In the genomic region with DNA sequence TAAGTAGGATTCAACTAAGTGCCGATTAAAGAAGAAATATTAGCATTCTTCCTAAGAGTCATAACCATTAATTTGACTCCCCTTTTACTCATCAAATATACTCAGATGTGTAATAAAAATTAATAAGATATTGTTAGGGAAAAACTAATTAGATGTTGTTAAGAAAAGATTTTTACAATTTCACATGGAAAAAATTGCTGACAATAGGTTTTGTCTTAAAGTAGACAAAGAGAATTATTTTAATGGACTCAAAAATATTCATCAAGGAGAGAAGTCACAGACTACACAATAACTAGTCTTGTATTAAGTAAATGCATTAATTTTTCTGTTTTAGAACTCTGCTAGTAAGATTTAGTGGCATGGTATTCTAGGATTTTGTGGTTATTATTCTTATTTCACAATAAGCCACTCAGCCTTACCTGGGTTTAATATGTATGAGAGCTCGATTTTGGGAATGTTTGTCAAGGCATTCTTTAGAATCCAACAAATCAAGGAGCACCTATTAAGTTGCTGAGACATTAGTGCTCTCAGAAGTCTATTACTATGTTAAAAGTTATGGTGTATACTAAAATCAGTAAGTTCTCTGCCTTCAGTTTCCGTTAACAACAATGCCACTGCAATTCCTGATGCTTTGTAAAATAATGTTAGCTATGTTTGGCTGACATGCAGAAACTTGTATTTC, we compare ENCODE assay signal across 2 cellular contexts.
A peak's percentile ranks its signal among the peaks of the same experiment; 100 is the strongest.
TF ChIP-seq lines count a peak whose summit lies in the region.

No MANE protein-coding gene starts in this region.

TF ChIP-seq in IMR-90, 13 proteins besides CTCF, POLR2A, EP300 and RAD21:
- TF ChIP-seq CEBPB (IDR thresholded peaks at IDR 0.05; ENCODE audit: low read depth, low read length) (no peak), RFX5 (IDR thresholded peaks at IDR 0.05; ENCODE audit: low read depth, low read length) (no peak), RCOR1 (IDR thresholded peaks at IDR 0.05; ENCODE audit: insufficient replicate concordance, low read length) (no peak), MXI1 (IDR thresholded peaks at IDR 0.05; ENCODE audit: borderline replicate concordance, low read depth, low read length) (no peak), MAFK (IDR thresholded peaks at IDR 0.05; ENCODE audit: low read depth, low read length) (peak; percentile 61)

TF ChIP-seq in H1, 55 proteins besides CTCF, POLR2A, EP300 and RAD21:
- no peak for TF ChIP-seq ASH2L (IDR thresholded peaks at IDR 0.05; ENCODE audit: low read length)
- no peak for TF ChIP-seq SIX5 (IDR thresholded peaks at IDR 0.05; ENCODE audit: low read depth, low read length)
- no peak for TF ChIP-seq JUND (IDR thresholded peaks at IDR 0.05; ENCODE audit: low read length)
- no peak for TF ChIP-seq JUN (IDR thresholded peaks at IDR 0.05; ENCODE audit: low read depth, low read length)
- no peak for TF ChIP-seq BACH1 (IDR thresholded peaks at IDR 0.05; ENCODE audit: low read length)
- no peak for TF ChIP-seq BRCA1 (IDR thresholded peaks at IDR 0.05; ENCODE audit: low read depth, low read length)
- TF ChIP-seq HDAC6 (IDR thresholded peaks at IDR 0.05; ENCODE audit: low read depth, low read length): no peak
- TF ChIP-seq CEBPB (IDR thresholded peaks at IDR 0.05; ENCODE audit: low read depth, low read length): no peak
- TF ChIP-seq POLR2AphosphoS5 (IDR thresholded peaks at IDR 0.05; ENCODE audit: low read depth, low read length): no peak
- no peak for TF ChIP-seq TEAD4 (IDR thresholded peaks at IDR 0.05; ENCODE audit: low read depth, low read length)
- TF ChIP-seq, protein P1, sequence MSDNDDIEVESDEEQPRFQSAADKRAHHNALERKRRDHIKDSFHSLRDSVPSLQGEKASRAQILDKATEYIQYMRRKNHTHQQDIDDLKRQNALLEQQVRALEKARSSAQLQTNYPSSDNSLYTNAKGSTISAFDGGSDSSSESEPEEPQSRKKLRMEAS (IDR thresholded peaks at IDR 0.05): no peak
- TF ChIP-seq, protein P2, sequence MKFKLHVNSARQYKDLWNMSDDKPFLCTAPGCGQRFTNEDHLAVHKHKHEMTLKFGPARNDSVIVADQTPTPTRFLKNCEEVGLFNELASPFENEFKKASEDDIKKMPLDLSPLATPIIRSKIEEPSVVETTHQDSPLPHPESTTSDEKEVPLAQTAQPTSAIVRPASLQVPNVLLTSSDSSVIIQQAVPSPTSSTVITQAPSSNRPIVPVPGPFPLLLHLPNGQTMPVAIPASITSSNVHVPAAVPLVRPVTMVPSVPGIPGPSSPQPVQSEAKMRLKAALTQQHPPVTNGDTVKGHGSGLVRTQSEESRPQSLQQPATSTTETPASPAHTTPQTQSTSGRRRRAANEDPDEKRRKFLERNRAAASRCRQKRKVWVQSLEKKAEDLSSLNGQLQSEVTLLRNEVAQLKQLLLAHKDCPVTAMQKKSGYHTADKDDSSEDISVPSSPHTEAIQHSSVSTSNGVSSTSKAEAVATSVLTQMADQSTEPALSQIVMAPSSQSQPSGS (IDR thresholded peaks at IDR 0.05; ENCODE audit: low read length): no peak
- no peak for TF ChIP-seq GABPA (IDR thresholded peaks at IDR 0.05; ENCODE audit: borderline replicate concordance, insufficient read depth, low read length)
- no peak for TF ChIP-seq ZNF274 (IDR thresholded peaks at IDR 0.05; ENCODE audit: borderline replicate concordance, extremely low read depth, low read length)
- TF ChIP-seq RNF2 (IDR thresholded peaks at IDR 0.05; ENCODE audit: borderline replicate concordance, low read depth, low read length, missing control alignments, poor library complexity, severe bottlenecking): no peak
- TF ChIP-seq RXRA (IDR thresholded peaks at IDR 0.05; ENCODE audit: insufficient read depth, low read depth, low read length): no peak
- TF ChIP-seq KDM4A (IDR thresholded peaks at IDR 0.05; ENCODE audit: low read depth, low read length, severe bottlenecking): no peak
- TF ChIP-seq SIRT6 (IDR thresholded peaks at IDR 0.05; ENCODE audit: low read length): no peak
- no peak for TF ChIP-seq KDM5A (IDR thresholded peaks at IDR 0.05; ENCODE audit: low read length)
- TF ChIP-seq SUZ12 (IDR thresholded peaks at IDR 0.05; ENCODE audit: low read length): no peak
